ENCODE assay signal across 8 cellular contexts in genomic region chr15:99014803-99015676, GRCh38. TPM values are rescaled to one million over a fixed set of nuclear protein-coding genes. Genes with fewer than 3 reads are reported as not detected.
DNase-seq lines count a peak whose midpoint lies in the region; ATAC-seq and TF ChIP-seq lines count a peak whose summit lies in the region.

No MANE protein-coding gene starts in this region.

- in situ Hi-C loops in mammary epithelial cell (cut with MboI; ENCODE audit: low sequenced_read_pairs in 2 of 2) = no loop called here

- H3K79me2 ChIP-seq in mammary epithelial cell (ENCODE audit: insufficient read depth, low read length) = no peaks in the 10 kb centered on the region

- peak overlapping the region; percentile 98 for H2AFZ ChIP-seq in mammary epithelial cell (ENCODE audit: low read depth, low read length)

- no peak for TF ChIP-seq POLR2A in erythroblast (IDR thresholded peaks at IDR 0.05; ENCODE audit: low read length)

- DNase-seq in ELF-1 (ENCODE audit: low read depth, low spot score) (peak; percentile 91), SJCRH30 (peak; percentile 79 to 85), mammary epithelial cell (peak; percentile 85), left colon (peak; percentile 57 to 61), erythroblast (lab: John Stamatoyannopoulos, UW) (no peak)
- DNase-seq in stimulated activated CD4-positive, alpha-beta T cell treated with anti-CD3 and anti-CD28 coated beads, TNF-alpha, amount 100 ng/mL, for 48 hours (ENCODE audit: low read depth in 3 of 3) = peak; percentile 13 to 36 (median 28)

- dilution Hi-C loops in mammary epithelial cell (cut with HindIII; ENCODE audit: low sequenced_read_pairs) = no loop called here

- H4K20me1 ChIP-seq in mammary epithelial cell (ENCODE audit: insufficient read depth, low read length) = no peaks in the 10 kb centered on the region

- H3K27ac ChIP-seq in SJCRH30 (peak overlapping the region; percentile 54), mammary epithelial cell (ENCODE audit: insufficient read depth, low read depth, low read length) (peak overlapping the region; percentile 29)

- H3K36me3 ChIP-seq in SJCRH30 (no peaks in the 10 kb centered on the region), mammary epithelial cell (ENCODE audit: insufficient read depth, low read length) (no peaks in the 10 kb centered on the region)

- H3K27me3 ChIP-seq in SJCRH30 (no peaks in the 10 kb centered on the region), mammary epithelial cell (ENCODE audit: insufficient read depth, low read length) (no peaks in the 10 kb centered on the region)

- whole genome bisulfite sequencing in mammary epithelial cell (ENCODE audit: low coverage, missing lambda C conversion rate) = 11% methylated on average over 17 of the region's 92 CpGs

- H3K9me3 ChIP-seq in SJCRH30 (replicated peaks) = no peaks in the 10 kb centered on the region
- no peaks in the 10 kb centered on the region for H3K9me3 ChIP-seq in mammary epithelial cell (replicated peaks; ENCODE audit: insufficient read depth, low read length)

- no TSS peak for BruUV-seq in mammary epithelial cell (replicated peaks; lab: Mats Ljungman, UMichigan)

- CTCF ChIA-PET in mammary epithelial cell (lab: Charles Lee; ENCODE audit: low non-redundant PET) = interaction anchor here (0.7 kb wide), 1 partner anchor 1002 kb away, joined by 7 read pairs; no protein-coding TSS in a partner anchor

- TF ChIP-seq CTCF in mammary epithelial cell (conservative IDR thresholded peaks at IDR 0.05 in 1 of 2, IDR thresholded peaks at IDR 0.05 in 1 of 2; ENCODE audit: extremely low read depth in 1 of 2, insufficient read depth in 1 of 2, low read depth in 1 of 2, low read length in 2 of 2) = no peak

- H3K9ac ChIP-seq in mammary epithelial cell (ENCODE audit: insufficient read depth, low read length) = peak overlapping the region; percentile 44

- intact Hi-C loops in mammary epithelial cell (cut with micrococcal nuclease) = no loop called here
- intact Hi-C loops in left colon (cut with DNase I, micrococcal nuclease) = no loop called here

- peak overlapping the region; percentile 98 for H3K4me2 ChIP-seq in mammary epithelial cell (ENCODE audit: insufficient read depth, low read depth, low read length)

- ATAC-seq in GM21360 (IDR thresholded peaks at IDR 0.05; ENCODE audit: unreplicated experiment) (peak; percentile 98), HG03521 (IDR thresholded peaks at IDR 0.05; ENCODE audit: unreplicated experiment) (peak; percentile 88), left colon (peak; percentile 94)

- H3K4me1 ChIP-seq in SJCRH30 (peaks cover 16% of the 10 kb centered on the region; the same call in 1 of the 2 replicates), mammary epithelial cell (ENCODE audit: insufficient read depth, low read length) (peaks cover 14% of the 10 kb centered on the region)

- H3K4me3 ChIP-seq in SJCRH30 (peak overlapping the region; percentile 68), mammary epithelial cell (replicated peaks in 1 of 3; ENCODE audit: insufficient read depth in 1 of 3, low read depth in 2 of 3, low read length in 3 of 3) (peak overlapping the region; percentile 58 to 77 (median 60))

RNA-seq across cellular contexts. Expression of gene PGPEP1L, which starts 7.4 kb away (rescaled TPM):
- total RNA-seq in SJCRH30 (2014; rRNA removed; shearing (Covaris generic)) = 0.25 TPM in 1 of 2 replicates, not detected in the other
- not detected for total RNA-seq in mammary epithelial cell
- not detected for polyA plus RNA-seq in mammary epithelial cell
- polyA minus RNA-seq in mammary epithelial cell = not detected
- not detected for total RNA-seq in left colon

Comparison
In these comparisons a context has a peak if more than half of its experiments do, and no peak if none do; other contexts are left out.
1. DNase-seq: peak in ELF-1 (single experiment), SJCRH30 (2 of 2), mammary epithelial cell (single experiment), left colon (2 of 2) and stimulated activated CD4-positive, alpha-beta T cell treated with anti-CD3 and anti-CD28 coated beads, TNF-alpha, amount 100 ng/mL, for 48 hours (3 of 3); none in erythroblast (0 of 2).
2. Peak in every context shown above with its lines, with median percentiles within 50 percentile points of each other: ATAC-seq.